Comparison of ENCODE assay signal across 1 cellular context in genomic region chr4:6308890-6309643, GRCh38.
TF ChIP-seq lines count a peak whose summit lies in the region.

No MANE protein-coding gene starts in this region.

TF ChIP-seq in HepG2, 621 proteins besides CTCF, POLR2A, EP300 and RAD21 (continued from another document and continues in another):
- TF ChIP-seq ZNF709 (CRISPR knock-in tag; IDR thresholded peaks at IDR 0.05) (no peak), ZNF224 (CRISPR knock-in tag; IDR thresholded peaks at IDR 0.05) (no peak), THYN1 (CRISPR knock-in tag; IDR thresholded peaks at IDR 0.05; ENCODE audit: borderline replicate concordance, low read depth) (no peak), ZNF598 (CRISPR knock-in tag; IDR thresholded peaks at IDR 0.05; ENCODE audit: borderline replicate concordance) (peak; percentile 56; the same call in 1 of the 2 replicates), FOXP1 (IDR thresholded peaks at IDR 0.05) (no peak), FOXP1 (CRISPR knock-in tag; IDR thresholded peaks at IDR 0.05) (no peak), ZNF616 (CRISPR knock-in tag; IDR thresholded peaks at IDR 0.05; ENCODE audit: low read depth) (peak; percentile 75; the same call in 1 of the 2 replicates), FOXM1 (CRISPR knock-in tag; IDR thresholded peaks at IDR 0.05) (no peak), ZNF792 (CRISPR knock-in tag; IDR thresholded peaks at IDR 0.05) (no peak), ZNF839 (CRISPR knock-in tag; IDR thresholded peaks at IDR 0.05; ENCODE audit: borderline replicate concordance) (peak; percentile 66; the same call in 1 of the 2 replicates), SMARCC2 (IDR thresholded peaks at IDR 0.05) (no peak), RFX5 (IDR thresholded peaks at IDR 0.05; ENCODE audit: low read depth, low read length) (no peak), ZNF570 (CRISPR knock-in tag; IDR thresholded peaks at IDR 0.05; ENCODE audit: borderline replicate concordance) (no peak), FOXO4 (CRISPR knock-in tag; conservative IDR thresholded peaks at IDR 0.05) (no peak), BRD4 (CRISPR knock-in tag; IDR thresholded peaks at IDR 0.05) (peak; percentile 24; the same call in 1 of the 2 replicates), ZSCAN22 (CRISPR knock-in tag; IDR thresholded peaks at IDR 0.05) (no peak), PCBP2 (optimal IDR thresholded peaks at IDR 0.05; ENCODE audit: low read depth, low read length, poor library complexity, severe bottlenecking) (no peak), POLR2G (IDR thresholded peaks at IDR 0.05; ENCODE audit: low read depth, low read length) (peak; percentile 60), ZNF737 (CRISPR knock-in tag; IDR thresholded peaks at IDR 0.05; ENCODE audit: borderline replicate concordance) (no peak), ZNF20 (CRISPR knock-in tag; IDR thresholded peaks at IDR 0.05) (no peak), ZBTB37 (CRISPR knock-in tag; IDR thresholded peaks at IDR 0.05) (no peak), SP2 (CRISPR knock-in tag; IDR thresholded peaks at IDR 0.05) (no peak), ZNF614 (CRISPR knock-in tag; IDR thresholded peaks at IDR 0.05; ENCODE audit: borderline replicate concordance) (no peak), ZNF207 (IDR thresholded peaks at IDR 0.05; ENCODE audit: borderline replicate concordance) (no peak), TGIF2 (CRISPR knock-in tag; IDR thresholded peaks at IDR 0.05) (peak; percentile 38; the same call in 1 of the 2 replicates), ZNF567 (CRISPR knock-in tag; IDR thresholded peaks at IDR 0.05; ENCODE audit: borderline replicate concordance) (0 out of 2 replicates have a peak, but pooled peaks have one; percentile 61), BORCS8-MEF2B (CRISPR knock-in tag; IDR thresholded peaks at IDR 0.05) (0 out of 2 replicates have a peak, but pooled peaks have one; percentile 37), ZNF615 (CRISPR knock-in tag; IDR thresholded peaks at IDR 0.05; ENCODE audit: borderline replicate concordance) (no peak), ZBTB2 (CRISPR knock-in tag; IDR thresholded peaks at IDR 0.05; ENCODE audit: low read depth) (no peak), ZBED4 (CRISPR knock-in tag; IDR thresholded peaks at IDR 0.05; ENCODE audit: borderline replicate concordance) (peak; percentile 53; the same call in 1 of the 2 replicates), ZNF557 (CRISPR knock-in tag; IDR thresholded peaks at IDR 0.05) (peak; percentile 26; the same call in 1 of the 2 replicates), AGO2 (optimal IDR thresholded peaks at IDR 0.05; ENCODE audit: low read depth, low read length) (peak; percentile 42), ZNF350 (CRISPR knock-in tag; IDR thresholded peaks at IDR 0.05; ENCODE audit: borderline replicate concordance, low read depth) (peak; percentile 19; the same call in 1 of the 2 replicates), ZNF143 (CRISPR knock-in tag; IDR thresholded peaks at IDR 0.05) (0 out of 2 replicates have a peak, but pooled peaks have one; percentile 15), SP140L (CRISPR knock-in tag; IDR thresholded peaks at IDR 0.05; ENCODE audit: borderline replicate concordance) (no peak), CSRNP1 (CRISPR knock-in tag; IDR thresholded peaks at IDR 0.05) (peak; percentile 81; the same call in 1 of the 2 replicates), ZNF253 (CRISPR knock-in tag; IDR thresholded peaks at IDR 0.05; ENCODE audit: borderline replicate concordance) (no peak), SRSF9 (IDR thresholded peaks at IDR 0.05; ENCODE audit: borderline replicate concordance, insufficient read depth, low read depth, low read length, poor library complexity, severe bottlenecking) (no peak), FOSL2 (CRISPR knock-in tag; IDR thresholded peaks at IDR 0.05) (peak; percentile 46), ZFP41 (CRISPR knock-in tag; IDR thresholded peaks at IDR 0.05; ENCODE audit: borderline replicate concordance) (no peak)
- TF ChIP-seq, protein P1, sequence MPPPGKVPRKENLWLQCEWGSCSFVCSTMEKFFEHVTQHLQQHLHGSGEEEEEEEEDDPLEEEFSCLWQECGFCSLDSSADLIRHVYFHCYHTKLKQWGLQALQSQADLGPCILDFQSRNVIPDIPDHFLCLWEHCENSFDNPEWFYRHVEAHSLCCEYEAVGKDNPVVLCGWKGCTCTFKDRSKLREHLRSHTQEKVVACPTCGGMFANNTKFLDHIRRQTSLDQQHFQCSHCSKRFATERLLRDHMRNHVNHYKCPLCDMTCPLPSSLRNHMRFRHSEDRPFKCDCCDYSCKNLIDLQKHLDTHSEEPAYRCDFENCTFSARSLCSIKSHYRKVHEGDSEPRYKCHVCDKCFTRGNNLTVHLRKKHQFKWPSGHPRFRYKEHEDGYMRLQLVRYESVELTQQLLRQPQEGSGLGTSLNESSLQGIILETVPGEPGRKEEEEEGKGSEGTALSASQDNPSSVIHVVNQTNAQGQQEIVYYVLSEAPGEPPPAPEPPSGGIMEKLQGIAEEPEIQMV (CRISPR knock-in tag; IDR thresholded peaks at IDR 0.05; ENCODE audit: low read depth), result no peak
- TF ChIP-seq, protein P2, sequence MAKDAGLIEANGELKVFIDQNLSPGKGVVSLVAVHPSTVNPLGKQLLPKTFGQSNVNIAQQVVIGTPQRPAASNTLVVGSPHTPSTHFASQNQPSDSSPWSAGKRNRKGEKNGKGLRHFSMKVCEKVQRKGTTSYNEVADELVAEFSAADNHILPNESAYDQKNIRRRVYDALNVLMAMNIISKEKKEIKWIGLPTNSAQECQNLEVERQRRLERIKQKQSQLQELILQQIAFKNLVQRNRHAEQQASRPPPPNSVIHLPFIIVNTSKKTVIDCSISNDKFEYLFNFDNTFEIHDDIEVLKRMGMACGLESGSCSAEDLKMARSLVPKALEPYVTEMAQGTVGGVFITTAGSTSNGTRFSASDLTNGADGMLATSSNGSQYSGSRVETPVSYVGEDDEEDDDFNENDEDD (CRISPR knock-in tag; IDR thresholded peaks at IDR 0.05; ENCODE audit: borderline replicate concordance), result peak; percentile 80
- TF ChIP-seq, protein P3, sequence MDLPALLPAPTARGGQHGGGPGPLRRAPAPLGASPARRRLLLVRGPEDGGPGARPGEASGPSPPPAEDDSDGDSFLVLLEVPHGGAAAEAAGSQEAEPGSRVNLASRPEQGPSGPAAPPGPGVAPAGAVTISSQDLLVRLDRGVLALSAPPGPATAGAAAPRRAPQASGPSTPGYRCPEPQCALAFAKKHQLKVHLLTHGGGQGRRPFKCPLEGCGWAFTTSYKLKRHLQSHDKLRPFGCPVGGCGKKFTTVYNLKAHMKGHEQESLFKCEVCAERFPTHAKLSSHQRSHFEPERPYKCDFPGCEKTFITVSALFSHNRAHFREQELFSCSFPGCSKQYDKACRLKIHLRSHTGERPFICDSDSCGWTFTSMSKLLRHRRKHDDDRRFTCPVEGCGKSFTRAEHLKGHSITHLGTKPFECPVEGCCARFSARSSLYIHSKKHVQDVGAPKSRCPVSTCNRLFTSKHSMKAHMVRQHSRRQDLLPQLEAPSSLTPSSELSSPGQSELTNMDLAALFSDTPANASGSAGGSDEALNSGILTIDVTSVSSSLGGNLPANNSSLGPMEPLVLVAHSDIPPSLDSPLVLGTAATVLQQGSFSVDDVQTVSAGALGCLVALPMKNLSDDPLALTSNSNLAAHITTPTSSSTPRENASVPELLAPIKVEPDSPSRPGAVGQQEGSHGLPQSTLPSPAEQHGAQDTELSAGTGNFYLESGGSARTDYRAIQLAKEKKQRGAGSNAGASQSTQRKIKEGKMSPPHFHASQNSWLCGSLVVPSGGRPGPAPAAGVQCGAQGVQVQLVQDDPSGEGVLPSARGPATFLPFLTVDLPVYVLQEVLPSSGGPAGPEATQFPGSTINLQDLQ (CRISPR knock-in tag; IDR thresholded peaks at IDR 0.05), result peak; percentile 84; the same call in 1 of the 2 replicates
- TF ChIP-seq, protein P4, sequence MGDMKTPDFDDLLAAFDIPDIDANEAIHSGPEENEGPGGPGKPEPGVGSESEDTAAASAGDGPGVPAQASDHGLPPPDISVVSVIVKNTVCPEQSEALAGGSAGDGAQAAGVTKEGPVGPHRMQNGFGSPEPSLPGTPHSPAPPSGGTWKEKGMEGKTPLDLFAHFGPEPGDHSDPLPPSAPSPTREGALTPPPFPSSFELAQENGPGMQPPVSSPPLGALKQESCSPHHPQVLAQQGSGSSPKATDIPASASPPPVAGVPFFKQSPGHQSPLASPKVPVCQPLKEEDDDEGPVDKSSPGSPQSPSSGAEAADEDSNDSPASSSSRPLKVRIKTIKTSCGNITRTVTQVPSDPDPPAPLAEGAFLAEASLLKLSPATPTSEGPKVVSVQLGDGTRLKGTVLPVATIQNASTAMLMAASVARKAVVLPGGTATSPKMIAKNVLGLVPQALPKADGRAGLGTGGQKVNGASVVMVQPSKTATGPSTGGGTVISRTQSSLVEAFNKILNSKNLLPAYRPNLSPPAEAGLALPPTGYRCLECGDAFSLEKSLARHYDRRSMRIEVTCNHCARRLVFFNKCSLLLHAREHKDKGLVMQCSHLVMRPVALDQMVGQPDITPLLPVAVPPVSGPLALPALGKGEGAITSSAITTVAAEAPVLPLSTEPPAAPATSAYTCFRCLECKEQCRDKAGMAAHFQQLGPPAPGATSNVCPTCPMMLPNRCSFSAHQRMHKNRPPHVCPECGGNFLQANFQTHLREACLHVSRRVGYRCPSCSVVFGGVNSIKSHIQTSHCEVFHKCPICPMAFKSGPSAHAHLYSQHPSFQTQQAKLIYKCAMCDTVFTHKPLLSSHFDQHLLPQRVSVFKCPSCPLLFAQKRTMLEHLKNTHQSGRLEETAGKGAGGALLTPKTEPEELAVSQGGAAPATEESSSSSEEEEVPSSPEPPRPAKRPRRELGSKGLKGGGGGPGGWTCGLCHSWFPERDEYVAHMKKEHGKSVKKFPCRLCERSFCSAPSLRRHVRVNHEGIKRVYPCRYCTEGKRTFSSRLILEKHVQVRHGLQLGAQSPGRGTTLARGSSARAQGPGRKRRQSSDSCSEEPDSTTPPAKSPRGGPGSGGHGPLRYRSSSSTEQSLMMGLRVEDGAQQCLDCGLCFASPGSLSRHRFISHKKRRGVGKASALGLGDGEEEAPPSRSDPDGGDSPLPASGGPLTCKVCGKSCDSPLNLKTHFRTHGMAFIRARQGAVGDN (CRISPR knock-in tag; IDR thresholded peaks at IDR 0.05), result peak; percentile 96
